8 cellular contexts compared by ENCODE assay signal in genomic region chr18:74819433-74820059, GRCh38.
DNase-seq lines count a peak whose midpoint lies in the region; TF ChIP-seq lines count a peak whose summit lies in the region.

No MANE protein-coding gene starts in this region.

- H4K8ac ChIP-seq in H9 (replicated peaks; ENCODE audit: insufficient read length, low read depth, low read length), result no peak overlapping the region

- peaks cover 0 to 3% of the 10 kb centered on the region in 2 experiments; a peak in 1 of 5 replicates for H3K9me3 Mint-ChIP-seq in H9

- H3K4me1 Mint-ChIP-seq in H9, result peaks cover 0 to 6% of the 10 kb centered on the region in 2 experiments

- H3K4me1 ChIP-seq in H9 (ENCODE audit: insufficient read depth, low read length) (peaks cover 2% of the 10 kb centered on the region; the same call in 1 of the 2 replicates), hepatocyte (ENCODE audit: insufficient read depth) (no peaks in the 10 kb centered on the region), esophagus squamous epithelium (no peaks in the 10 kb centered on the region)

- H2BK12ac ChIP-seq in H9 (ENCODE audit: insufficient read length, low read depth, low read length), result no peak overlapping the region

- H3K4me2 ChIP-seq in H9 (ENCODE audit: insufficient read depth, insufficient read length, low read length), result peak overlapping the region; percentile 15
- no peak overlapping the region for H3K4me2 ChIP-seq in hepatocyte

- no peak overlapping the region for H3K18ac ChIP-seq in H9 (ENCODE audit: insufficient read length, low read depth, low read length)

- H2AFZ ChIP-seq in H9 (ENCODE audit: low read length), result peak overlapping the region; percentile 19
- H2AFZ ChIP-seq in hepatocyte, result no peak overlapping the region

- no peaks in the 10 kb centered on the region for H3K79me1 ChIP-seq in H9 (ENCODE audit: insufficient read depth, low read depth, low read length, poor library complexity, severe bottlenecking)

- no peak overlapping the region for H2BK120ac ChIP-seq in H9 (ENCODE audit: low read depth, low read length, poor library complexity, severe bottlenecking)

- H3K14ac ChIP-seq in H9 (ENCODE audit: insufficient read depth, low read length), result no peak overlapping the region

- H3K27me3 ChIP-seq in H9 (ENCODE audit: insufficient read depth, low read length) (peaks cover 2% of the 10 kb centered on the region; the same call in 1 of the 2 replicates), hepatocyte (no peaks in the 10 kb centered on the region), esophagus squamous epithelium (no peaks in the 10 kb centered on the region)

- no peak overlapping the region for H2BK5ac ChIP-seq in H9 (ENCODE audit: insufficient read length, low read length)

- H3K56ac ChIP-seq in H9 (ENCODE audit: insufficient read length, low read depth, low read length), result no peak overlapping the region

- H4K20me1 ChIP-seq in H9 (ENCODE audit: control insufficient read depth, insufficient read depth, insufficient read length) (no peaks in the 10 kb centered on the region), hepatocyte (ENCODE audit: insufficient read depth, poor library complexity, severe bottlenecking) (no peaks in the 10 kb centered on the region)

- no peak overlapping the region for H3K4ac ChIP-seq in H9 (ENCODE audit: low read depth, low read length)

- H2AK5ac ChIP-seq in H9 (ENCODE audit: insufficient read length, low read length), result no peak overlapping the region

- H3K4me3 Mint-ChIP-seq in H9, result no peak overlapping the region

- H3K9me3 ChIP-seq in H9 (ENCODE audit: control insufficient read depth, low read depth, low read length) (no peaks in the 10 kb centered on the region), hepatocyte (ENCODE audit: low read depth) (no peaks in the 10 kb centered on the region), esophagus squamous epithelium (no peaks in the 10 kb centered on the region)

- TF ChIP-seq POLR2A in esophagus squamous epithelium (IDR thresholded peaks at IDR 0.05), result no peak

- no peaks in the 10 kb centered on the region for H3K79me2 ChIP-seq in H9 (ENCODE audit: insufficient read depth, low read length)
- H3K79me2 ChIP-seq in hepatocyte, result no peaks in the 10 kb centered on the region

- H4K91ac ChIP-seq in H9 (ENCODE audit: insufficient read length, low read depth, low read length), result no peak overlapping the region

- no peak overlapping the region for H3K27ac ChIP-seq in H9 (ENCODE audit: insufficient read length, low read depth, low read length)
- H3K27ac ChIP-seq in hepatocyte, result no peak overlapping the region
- H3K27ac ChIP-seq in esophagus squamous epithelium, result no peak overlapping the region

- H3K27me3 Mint-ChIP-seq in H9 (ENCODE audit: low read depth), result no peaks in the 10 kb centered on the region

- H3K9me2 ChIP-seq in hepatocyte (replicated peaks; ENCODE audit: insufficient read depth), result no peaks in the 10 kb centered on the region

- H3K27ac Mint-ChIP-seq in H9, result no peak overlapping the region

- peak; percentile 47 for TF ChIP-seq CTCF in GM12865 (IDR thresholded peaks at IDR 0.05; ENCODE audit: insufficient read depth, low read depth, low read length, missing control alignments)
- TF ChIP-seq CTCF in H9 (conservative IDR thresholded peaks at IDR 0.05), result peak; percentile 93
- TF ChIP-seq CTCF in hepatocyte (IDR thresholded peaks at IDR 0.05; ENCODE audit: poor library complexity), result peak; percentile 32
- TF ChIP-seq CTCF in esophagus squamous epithelium (IDR thresholded peaks at IDR 0.05), result peak in 3 of 6 experiments; percentile 11 to 56 (median 30)

- H2BK20ac ChIP-seq in H9 (ENCODE audit: low read depth, low read length, poor library complexity, severe bottlenecking), result no peak overlapping the region

- H3K23ac ChIP-seq in H9 (ENCODE audit: insufficient read length, low read depth, low read length), result no peak overlapping the region

- no CpG with 5 or more reads among the region's 7 CpGs for WGBS in H9 (ENCODE audit: extremely low coverage, insufficient read length, low lambda C conversion rate)
- 74% methylated on average over 7 of the region's 7 CpGs for WGBS in hepatocyte (ENCODE audit: low lambda C conversion rate, missing lambda C conversion rate)
- WGBS in esophagus squamous epithelium, 2 donors, result 89 to 93% methylated on average over 5 to 7 of the region's 7 CpGs

- H3K23me2 ChIP-seq in H9 (ENCODE audit: insufficient read length, low read depth, low read length, poor library complexity, severe bottlenecking), result no peaks in the 10 kb centered on the region

- no peak overlapping the region for H4K5ac ChIP-seq in H9 (ENCODE audit: insufficient read length, low read depth, low read length)

- H3K4me3 ChIP-seq in GM12865 (ENCODE audit: low read depth, low read length), result no peak overlapping the region
- H3K4me3 ChIP-seq in hepatocyte, result no peak overlapping the region
- H3K4me3 ChIP-seq in esophagus squamous epithelium, result no peak overlapping the region

- H2BK15ac ChIP-seq in H9 (ENCODE audit: low read depth, low read length), result no peak overlapping the region

- peak; percentile 31 for DNase-seq in GM12865 (ENCODE audit: low read depth)
- peak; percentile 91 for DNase-seq in H9
- peak; percentile 75 for DNase-seq in NCI-H69 (lab: John Stamatoyannopoulos, UW)
- DNase-seq in hepatocyte (ENCODE audit: low spot score), result no peak
- DNase-seq in NCI-H2171 treated with DMSO at 0.1 percent for 48 hours (lab: John Stamatoyannopoulos, UW), result no peak
- DNase-seq in esophagus squamous epithelium (lab: John Stamatoyannopoulos, UW), result no peak
- no peak for DNase-seq in putamen (ENCODE audit: low spot score)
- no peak for DNase-seq in NCI-H2196 (lab: John Stamatoyannopoulos, UW; ENCODE audit: unreplicated experiment)

- 0 out of 7 replicates have a peak, but pooled peaks cover 2 to 4% (median 3%) of the 10 kb centered on the region in 3 experiments for H3K36me3 Mint-ChIP-seq in H9 (ENCODE audit: insufficient read depth in 1 of 3, low read depth in 3 of 3)

- intact Hi-C loops in esophagus squamous epithelium (cut with DNase I), result no loop called here

- no peaks in the 10 kb centered on the region for H3K36me3 ChIP-seq in hepatocyte (replicated peaks; ENCODE audit: insufficient read depth, low read depth)
- no peaks in the 10 kb centered on the region for H3K36me3 ChIP-seq in esophagus squamous epithelium

- no peak overlapping the region for H3K9ac ChIP-seq in H9 (ENCODE audit: extremely low read depth, insufficient read length, low read length)

- no peak overlapping the region for H3T11ph ChIP-seq in H9 (ENCODE audit: low read length)

Comparison
In these comparisons a context has a peak if more than half of its experiments do, and no peak if none do; other contexts are left out.
1. DNase-seq: peak in GM12865 (single experiment), H9 (single experiment) and NCI-H69 (single experiment); none in hepatocyte (single experiment), NCI-H2171 treated with DMSO at 0.1 percent for 48 hours (single experiment), esophagus squamous epithelium (single experiment), putamen (single experiment) and NCI-H2196 (single experiment).